In the genomic region with DNA sequence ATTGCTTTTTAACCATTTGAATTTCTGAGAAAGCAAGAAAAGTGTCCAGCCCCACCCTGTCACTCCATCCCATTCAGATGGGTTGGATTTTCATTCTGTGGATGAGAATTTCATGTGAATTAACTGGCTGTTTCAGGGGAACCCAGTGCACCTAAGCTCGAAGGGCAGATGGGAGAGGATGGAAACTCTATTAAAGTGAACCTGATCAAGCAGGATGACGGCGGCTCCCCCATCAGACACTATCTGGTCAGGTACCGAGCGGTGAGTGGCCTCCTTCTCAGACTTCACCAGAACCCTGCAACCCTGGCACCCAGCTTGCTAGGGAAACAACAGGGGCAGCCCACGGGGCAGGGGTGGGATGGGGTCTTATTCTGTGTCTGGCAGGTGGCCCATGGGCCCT, we compare ENCODE assay signal across 20 cellular contexts. TPM values are rescaled to one million over a fixed set of nuclear protein-coding genes. Genes with fewer than 3 reads are reported as not detected.
DNase-seq lines count a peak whose midpoint lies in the region; ATAC-seq, FAIRE-seq and TF ChIP-seq lines count a peak whose summit lies in the region.
"Had no signal": no experiment of that assay in that cellular context is flagged by ENCODE, and none has a peak within 500 bp of the region (broad histone marks: within the 10 kb centered on the region; RNA-seq: fewer than 3 reads in every experiment).

No MANE protein-coding gene starts in this region.

- no peak for FAIRE-seq in D721Med (lab: Jason Lieb, UNC)
- FAIRE-seq: A549, GM12891, H54 had no signal

- WGBS in trophoblast cell (ENCODE audit: extremely low coverage, insufficient coverage, insufficient read length), result no CpG with 5 or more reads among the region's 6 CpGs

- H3K27ac ChIP-seq in left ventricle myocardium inferior (replicated peaks) (peak overlapping the region; percentile 71), trophoblast cell (ENCODE audit: low read depth, low read length) (no peak overlapping the region), vagina (peak overlapping the region; percentile 42)
- H3K27ac ChIP-seq: A549; BLaER1 treated with 17β-estradiol and CSF1 and Interleukin-3, amounts not matched to agents 10 nM and 100 nM had no signal

- no peak overlapping the region for H2BK120ac ChIP-seq in trophoblast cell (ENCODE audit: insufficient read depth, low read length, poor library complexity)

- ATAC-seq in left cardiac atrium (no peak), HG03095 (IDR thresholded peaks at IDR 0.05; ENCODE audit: unreplicated experiment) (no peak)
- ATAC-seq: A549 had no signal

- TF ChIP-seq CTCF in left ventricle myocardium inferior (IDR thresholded peaks at IDR 0.05; ENCODE audit: borderline replicate concordance) (no peak), vagina (IDR thresholded peaks at IDR 0.05) (no peak), D721Med (IDR thresholded peaks at IDR 0.05; ENCODE audit: insufficient read depth, missing control alignments) (no peak)

- DNase-seq in left ventricle myocardium inferior, result no peak
- no peak for DNase-seq in left cardiac atrium
- DNase-seq in trophoblast cell, result no peak
- DNase-seq in vagina (ENCODE audit: extremely low spot score in 2 of 2), result peak in 1 of 2 donors; percentile 83
- DNase-seq in D721Med (ENCODE audit: insufficient read length, low spot score), result no peak
- DNase-seq: 8988T; ACHN; AML-193; BE2C; CD4-positive, alpha-beta T cell; CD8-positive, alpha-beta memory T cell; GF-D8; GOT3; HFFc6 had no signal

- H3K14ac ChIP-seq in trophoblast cell (ENCODE audit: low read length), result no peak overlapping the region

- H4K91ac ChIP-seq in trophoblast cell (ENCODE audit: low read depth, low read length), result no peak overlapping the region

- H3K79me1 ChIP-seq in trophoblast cell (ENCODE audit: low read length), result no peaks in the 10 kb centered on the region

- no peak overlapping the region for H3K4ac ChIP-seq in trophoblast cell (ENCODE audit: low read depth, low read length)

- H3K27me3 ChIP-seq in left ventricle myocardium inferior (ENCODE audit: low read depth), result no peaks in the 10 kb centered on the region
- H3K27me3 ChIP-seq in trophoblast cell (ENCODE audit: insufficient read depth, low read length), result no peaks in the 10 kb centered on the region
- no peaks in the 10 kb centered on the region for H3K27me3 ChIP-seq in vagina
- H3K27me3 ChIP-seq: BE2C; BLaER1 treated with 17β-estradiol and CSF1 and Interleukin-3, amounts not matched to agents 10 nM and 100 nM had no signal

- no peak overlapping the region for H2BK5ac ChIP-seq in trophoblast cell (ENCODE audit: low read depth, low read length, poor library complexity)

- H3K23ac ChIP-seq in trophoblast cell (ENCODE audit: low read length), result no peak overlapping the region

- H2BK12ac ChIP-seq in trophoblast cell (ENCODE audit: low read length), result no peak overlapping the region

- H2AK5ac ChIP-seq in trophoblast cell (ENCODE audit: low read length), result no peak overlapping the region

- no peaks in the 10 kb centered on the region for H3K79me2 ChIP-seq in trophoblast cell (ENCODE audit: control insufficient read depth, insufficient read depth, low read length, poor library complexity)

- H3K4me3 ChIP-seq in left ventricle myocardium inferior (no peak overlapping the region), trophoblast cell (ENCODE audit: low read depth, low read length) (no peak overlapping the region), vagina (no peak overlapping the region)
- H3K4me3 ChIP-seq: A549; BLaER1 treated with 17β-estradiol and CSF1 and Interleukin-3, amounts not matched to agents 10 nM and 100 nM; HAP-1 had no signal

- H3K9me3 ChIP-seq in left ventricle myocardium inferior (replicated peaks), result no peaks in the 10 kb centered on the region
- no peaks in the 10 kb centered on the region for H3K9me3 ChIP-seq in trophoblast cell (ENCODE audit: insufficient read depth, low read depth, low read length)
- no peaks in the 10 kb centered on the region for H3K9me3 ChIP-seq in vagina
- H3K9me3 ChIP-seq: A549; BE2C; BLaER1 treated with 17β-estradiol and CSF1 and Interleukin-3, amounts not matched to agents 10 nM and 100 nM; HAP-1 had no signal

- H4K8ac ChIP-seq in trophoblast cell (ENCODE audit: low read depth, low read length), result no peak overlapping the region

- H3K36me3 ChIP-seq in left ventricle myocardium inferior (no peaks in the 10 kb centered on the region), trophoblast cell (ENCODE audit: control insufficient read depth in 1 of 2, insufficient read depth in 2 of 2, low read length in 2 of 2) (no peaks in the 10 kb centered on the region), vagina (no peaks in the 10 kb centered on the region)
- H3K36me3 ChIP-seq: BLaER1 treated with 17β-estradiol and CSF1 and Interleukin-3, amounts not matched to agents 10 nM and 100 nM; HAP-1 had no signal

- no peak for TF ChIP-seq POLR2A in vagina (IDR thresholded peaks at IDR 0.05)

- peak overlapping the region; percentile 30 for H3K9ac ChIP-seq in trophoblast cell (ENCODE audit: low read length)
- H3K9ac ChIP-seq: BLaER1 treated with 17β-estradiol and CSF1 and Interleukin-3, amounts not matched to agents 10 nM and 100 nM had no signal

- H3K4me1 ChIP-seq in left ventricle myocardium inferior (peaks cover 66% of the 10 kb centered on the region), trophoblast cell (ENCODE audit: control insufficient read depth in 1 of 2, insufficient read depth in 2 of 2, low read length in 2 of 2) (no peaks in the 10 kb centered on the region), vagina (peaks cover 12% of the 10 kb centered on the region)
- H3K4me1 ChIP-seq: A549, BE2C, HAP-1 had no signal

- no peak overlapping the region for H3K18ac ChIP-seq in trophoblast cell (ENCODE audit: low read length)

- no peak overlapping the region for H2AFZ ChIP-seq in trophoblast cell (ENCODE audit: insufficient read depth, low read length, poor library complexity)

- H4K12ac ChIP-seq in trophoblast cell (ENCODE audit: low read depth, low read length), result no peak overlapping the region

- H3K4me2 ChIP-seq in trophoblast cell (ENCODE audit: low read length), result no peak overlapping the region
- H3K4me2 ChIP-seq: A549 had no signal

- intact Hi-C loops in left ventricle myocardium inferior (cut with micrococcal nuclease) (no loop called here), left cardiac atrium (cut with DNase I) (no loop called here), vagina (cut with DNase I) (no loop called here)

RNA-seq across cellular contexts. Expression of a gene that starts 58.6 kb away (rescaled TPM):
- 5.5 TPM for total RNA-seq in left ventricle myocardium inferior
- 1 to 10 TPM; 4.2 to 5.4 TPM for total RNA-seq in left cardiac atrium
- polyA plus RNA-seq in trophoblast cell (2013), result 13.5 and 14.3 TPM in 2 replicates
- total RNA-seq in vagina, result 20.4 TPM
